ENCODE assay signal across 8 cellular contexts in genomic region chr5:43514816-43515677, GRCh38. TPM values are rescaled to one million over a fixed set of nuclear protein-coding genes. Genes with fewer than 3 reads are reported as not detected.
DNase-seq lines count a peak whose midpoint lies in the region; ATAC-seq and TF ChIP-seq lines count a peak whose summit lies in the region.

C5orf34 (minus strand) TSS chr5:43515148; CDS start chr5:43509339, 5,809 bp downstream.

- peaks cover 23% of the 10 kb centered on the region for H3K4me1 Mint-ChIP-seq in activated T-helper 17 cell treated with anti-CD3 and anti-CD28 coated beads, Interleukin-2, amount 50 U/mL, for 72 hours
- H3K4me1 Mint-ChIP-seq in natural killer cell = peaks cover 24 to 31% of the 10 kb centered on the region in 2 donors

- no peaks in the 10 kb centered on the region for H3K9me3 Mint-ChIP-seq in activated T-helper 17 cell treated with anti-CD3 and anti-CD28 coated beads, Interleukin-2, amount 50 U/mL, for 72 hours
- H3K9me3 Mint-ChIP-seq in natural killer cell = no peaks in the 10 kb centered on the region

- DNase-seq in EH (ENCODE audit: low read depth) (peak; percentile 97), GOT3 (lab: John Stamatoyannopoulos, UW) (peak; percentile 55), LHCN-M2 (ENCODE audit: low read depth) (peak; percentile 95), RPMI7951 (ENCODE audit: low read depth) (peak; percentile 93), fibroblast of peridontal ligament (ENCODE audit: extremely low read depth) (peak; percentile 94), natural killer cell (peak; percentile 90)
- DNase-seq in stimulated activated naive CD4-positive, alpha-beta T cell (lab: John Stamatoyannopoulos, UW) = peak; percentile 78 to 93 (median 90)

- intact Hi-C loops in natural killer cell (cut with micrococcal nuclease) = loop anchor here (1.0 to 2.0 kb wide), 3 partner anchors 31 to 202 kb away; partner anchors contain the start of genes HMGCS1 and PAIP1

- H3K36me3 Mint-ChIP-seq in activated T-helper 17 cell treated with anti-CD3 and anti-CD28 coated beads, Interleukin-2, amount 50 U/mL, for 72 hours (ENCODE audit: low read depth) = no peaks in the 10 kb centered on the region
- no peaks in the 10 kb centered on the region for H3K36me3 Mint-ChIP-seq in natural killer cell

- peak; percentile 97 for ATAC-seq in activated T-helper 17 cell treated with anti-CD3 and anti-CD28 coated beads, Interleukin-2, amount 50 U/mL, for 72 hours (replicated peaks)
- ATAC-seq in natural killer cell = peak; percentile 94 to 98 (median 95)

- no peaks in the 10 kb centered on the region for H3K27me3 Mint-ChIP-seq in activated T-helper 17 cell treated with anti-CD3 and anti-CD28 coated beads, Interleukin-2, amount 50 U/mL, for 72 hours
- H3K27me3 Mint-ChIP-seq in natural killer cell (ENCODE audit: low read depth in 2 of 2) = peaks cover 0 to 5% of the 10 kb centered on the region in 2 donors

- H3K4me3 Mint-ChIP-seq in activated T-helper 17 cell treated with anti-CD3 and anti-CD28 coated beads, Interleukin-2, amount 50 U/mL, for 72 hours = peak within 1 kb of the TSS; percentile 84
- peak within 1 kb of the TSS; percentile 92 for H3K4me3 Mint-ChIP-seq in natural killer cell

- H3K27ac Mint-ChIP-seq in activated T-helper 17 cell treated with anti-CD3 and anti-CD28 coated beads, Interleukin-2, amount 50 U/mL, for 72 hours = peak within 1 kb of the TSS; percentile 97
- H3K27ac Mint-ChIP-seq in natural killer cell = peak within 1 kb of the TSS; percentile 91 to 93

- TF ChIP-seq CTCF in natural killer cell (IDR thresholded peaks at IDR 0.05) = no peak

RNA-seq across cellular contexts. Expression of gene C5orf34, which starts in this region (rescaled TPM):
- 11.0 and 12.4 TPM in 2 replicates for total RNA-seq in LHCN-M2 (2014; rRNA removed)
- 1.9 TPM for polyA plus RNA-seq in LHCN-M2 (2012)
- total RNA-seq in RPMI7951 (2014; rRNA removed; shearing (Covaris generic)) = 14.5 and 20.3 TPM in 2 replicates
- total RNA-seq in activated T-helper 17 cell treated with anti-CD3 and anti-CD28 coated beads, Interleukin-2, amount 50 U/mL, for 72 hours = 10 to 100 TPM in 1 of 2 donors, 1 to 10 TPM in 1; 7.7 to 11.7 TPM
- 1 to 10 TPM; 1.1 to 1.8 (median 1.3) TPM for total RNA-seq in natural killer cell

Comparison
In these comparisons a context has a peak if more than half of its experiments do, and no peak if none do; other contexts are left out.
1. Peak in every context shown above with its lines: DNase-seq and ATAC-seq.